1 cellular context compared by ENCODE assay signal in genomic region chr15:60735559-60736047, GRCh38.
TF ChIP-seq lines count a peak whose summit lies in the region.

No MANE protein-coding gene starts in this region.

TF ChIP-seq in HepG2, 621 proteins besides CTCF, POLR2A, EP300 and RAD21 (continued from another document and continues in another):
- TF ChIP-seq MXD1 (CRISPR knock-in tag; IDR thresholded peaks at IDR 0.05), result no peak
- TF ChIP-seq USF2 (IDR thresholded peaks at IDR 0.05; ENCODE audit: low read depth, low read length), result no peak
- no peak for TF ChIP-seq USF2 (CRISPR knock-in tag; IDR thresholded peaks at IDR 0.05; ENCODE audit: borderline replicate concordance)
- no peak for TF ChIP-seq HHEX (CRISPR knock-in tag; IDR thresholded peaks at IDR 0.05)
- TF ChIP-seq ZNF431 (CRISPR knock-in tag; IDR thresholded peaks at IDR 0.05; ENCODE audit: borderline replicate concordance, low read depth), result no peak; the same call in 1 of the 2 replicates
- TF ChIP-seq ISL2 (CRISPR knock-in tag; IDR thresholded peaks at IDR 0.05), result peak; percentile 87
- TF ChIP-seq YEATS4 (CRISPR knock-in tag; IDR thresholded peaks at IDR 0.05; ENCODE audit: borderline replicate concordance), result no peak; the same call in 1 of the 2 replicates
- TF ChIP-seq SP5 (CRISPR knock-in tag; IDR thresholded peaks at IDR 0.05; ENCODE audit: borderline replicate concordance, low read depth), result peak; percentile 19; the same call in 1 of the 2 replicates
- no peak for TF ChIP-seq ZBTB33 (CRISPR knock-in tag; IDR thresholded peaks at IDR 0.05)
- TF ChIP-seq HIVEP1 (CRISPR knock-in tag; IDR thresholded peaks at IDR 0.05), result no peak
- TF ChIP-seq NONO (IDR thresholded peaks at IDR 0.05), result no peak
- peak; percentile 73 for TF ChIP-seq NONO (CRISPR knock-in tag; conservative IDR thresholded peaks at IDR 0.05)
- peak; percentile 89 for TF ChIP-seq EHMT2 (IDR thresholded peaks at IDR 0.05; ENCODE audit: borderline replicate concordance, low read depth, low read length)
- TF ChIP-seq NRL (CRISPR knock-in tag; IDR thresholded peaks at IDR 0.05; ENCODE audit: borderline replicate concordance), result no peak
- no peak for TF ChIP-seq ISX (CRISPR knock-in tag; conservative IDR thresholded peaks at IDR 0.05)
- TF ChIP-seq ZNF589 (CRISPR knock-in tag; conservative IDR thresholded peaks at IDR 0.05), result no peak
- no peak for TF ChIP-seq ZNF75D (CRISPR knock-in tag; IDR thresholded peaks at IDR 0.05; ENCODE audit: borderline replicate concordance)
- no peak for TF ChIP-seq ZNF713 (CRISPR knock-in tag; IDR thresholded peaks at IDR 0.05)
- TF ChIP-seq ZUFSP (CRISPR knock-in tag; IDR thresholded peaks at IDR 0.05; ENCODE audit: borderline replicate concordance), result no peak
- TF ChIP-seq NFATC3 (CRISPR knock-in tag; IDR thresholded peaks at IDR 0.05), result no peak
- TF ChIP-seq ATF1 (CRISPR knock-in tag; IDR thresholded peaks at IDR 0.05), result peak; percentile 35; the same call in 1 of the 2 replicates
- no peak; the same call in 1 of the 2 replicates for TF ChIP-seq MXD4 (CRISPR knock-in tag; IDR thresholded peaks at IDR 0.05)
- TF ChIP-seq FOXM1 (CRISPR knock-in tag; IDR thresholded peaks at IDR 0.05), result no peak
- TF ChIP-seq ZNF337 (CRISPR knock-in tag; IDR thresholded peaks at IDR 0.05; ENCODE audit: borderline replicate concordance, low read depth), result no peak
- TF ChIP-seq ZMYM4 (CRISPR knock-in tag; IDR thresholded peaks at IDR 0.05), result peak; percentile 76
- 0 out of 2 replicates have a peak, but pooled peaks have one; percentile 40 for TF ChIP-seq ZNF510 (CRISPR knock-in tag; IDR thresholded peaks at IDR 0.05; ENCODE audit: low read depth)
- TF ChIP-seq ZFP36 (IDR thresholded peaks at IDR 0.05; ENCODE audit: borderline replicate concordance, low read depth, low read length, partially characterized antibody), result no peak
- TF ChIP-seq NFYB (CRISPR knock-in tag; IDR thresholded peaks at IDR 0.05), result no peak
- no peak for TF ChIP-seq ARHGAP35 (CRISPR knock-in tag; IDR thresholded peaks at IDR 0.05; ENCODE audit: borderline replicate concordance)
- no peak for TF ChIP-seq ZMAT5 (CRISPR knock-in tag; IDR thresholded peaks at IDR 0.05; ENCODE audit: borderline replicate concordance, low read depth)
- no peak for TF ChIP-seq ZNF777 (CRISPR knock-in tag; IDR thresholded peaks at IDR 0.05)
- no peak for TF ChIP-seq KLF9 (CRISPR knock-in tag; IDR thresholded peaks at IDR 0.05; ENCODE audit: low read depth)
- peak; percentile 66 for TF ChIP-seq THRA (CRISPR knock-in tag; IDR thresholded peaks at IDR 0.05; ENCODE audit: borderline replicate concordance)
- peak; percentile 82; the same call in 1 of the 2 replicates for TF ChIP-seq FOXO1 (CRISPR knock-in tag; IDR thresholded peaks at IDR 0.05)
- peak; percentile 81 for TF ChIP-seq TCF7 (IDR thresholded peaks at IDR 0.05; ENCODE audit: low read depth)
- peak; percentile 28; the same call in 1 of the 2 replicates for TF ChIP-seq ZNF281 (CRISPR knock-in tag; IDR thresholded peaks at IDR 0.05; ENCODE audit: borderline replicate concordance)
- TF ChIP-seq ZNF891 (CRISPR knock-in tag; IDR thresholded peaks at IDR 0.05), result no peak
- TF ChIP-seq ZNF639 (CRISPR knock-in tag; conservative IDR thresholded peaks at IDR 0.05), result no peak
- TF ChIP-seq HDAC6 (IDR thresholded peaks at IDR 0.05; ENCODE audit: low read depth, low read length), result no peak
- no peak for TF ChIP-seq FOXO4 (CRISPR knock-in tag; conservative IDR thresholded peaks at IDR 0.05)
- TF ChIP-seq ZNF367 (CRISPR knock-in tag; IDR thresholded peaks at IDR 0.05; ENCODE audit: borderline replicate concordance), result no peak
- peak; percentile 31; the same call in 1 of the 2 replicates for TF ChIP-seq REPIN1 (CRISPR knock-in tag; IDR thresholded peaks at IDR 0.05; ENCODE audit: borderline replicate concordance, low read depth)
- TF ChIP-seq RXRB (CRISPR knock-in tag; IDR thresholded peaks at IDR 0.05; ENCODE audit: borderline replicate concordance), result peak; percentile 75; the same call in 1 of the 2 replicates
- peak; percentile 99 for TF ChIP-seq PAXIP1 (CRISPR knock-in tag; conservative IDR thresholded peaks at IDR 0.05)
